In genomic region chr10:6674282-6674681, GRCh38 we compare ENCODE assay signal across 17 cellular contexts.
"Had no signal": no experiment of that assay in that cellular context is flagged by ENCODE, and none has a peak within 500 bp of the region (broad histone marks: within the 10 kb centered on the region; RNA-seq: fewer than 3 reads in every experiment).

No MANE protein-coding gene starts in this region.

- H3K27ac ChIP-seq: body of pancreas, right atrium auricular region, skin epidermis, stomach, thoracic aorta had no signal

- H3K4me3 ChIP-seq: body of pancreas, mucosa of descending colon, right atrium auricular region, skin epidermis, stomach, thoracic aorta had no signal

- H3K4me1 ChIP-seq: body of pancreas, right atrium auricular region, stomach had no signal

- H3K27me3 ChIP-seq: body of pancreas, right atrium auricular region had no signal

- H3K36me3 ChIP-seq: right atrium auricular region, stomach, thoracic aorta had no signal

- DNase-seq: activated CD4-positive, alpha-beta T cell treated with anti-CD3 and anti-CD28 coated beads, Interleukin-2, amount 10 ng/mL, durations not matched to agents 7 days and 5 days; activated CD4-positive, CD25-positive, alpha-beta regulatory T cell; activated effector memory CD4-positive, alpha-beta T cell treated with Interleukin-2 at 50 U/mL for 16 hours; activated T-cell treated with anti-CD3 and anti-CD28 coated beads, Interleukin-2, amount 50 U/mL, for 24 hours; amniotic stem cell; central memory CD4-positive, alpha-beta T cell; immature natural killer cell; left cardiac atrium; mucosa of descending colon; natural killer cell; nucleus accumbens; stimulated activated CD4-positive, alpha-beta T cell treated with anti-CD3 and anti-CD28 coated beads, Interleukin-4, amount 100 ng/mL, for 4 hours; stomach had no signal

- H3K9me3 ChIP-seq: body of pancreas, mucosa of descending colon, right atrium auricular region, stomach, thoracic aorta had no signal
